ENCODE assay signal across 1 cellular context in the genomic region with DNA sequence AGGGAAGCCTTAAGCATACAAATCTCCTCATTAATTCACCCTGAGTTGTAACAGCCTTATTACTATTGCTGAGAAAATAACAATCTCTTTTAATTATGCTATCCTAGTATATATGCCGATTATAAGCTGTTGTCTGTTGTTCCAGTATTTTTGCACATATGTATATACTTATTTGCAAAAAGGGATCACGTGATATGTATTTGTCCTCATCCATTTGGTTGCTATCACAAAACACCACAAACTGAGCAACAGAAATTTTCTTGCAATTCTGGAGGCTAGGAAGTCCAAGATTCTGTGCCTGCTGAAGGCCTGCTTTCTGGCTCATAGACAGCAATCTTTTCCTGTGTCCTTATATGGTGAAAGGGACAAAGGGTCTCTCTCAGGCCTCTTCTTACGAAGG.
TF ChIP-seq lines count a peak whose summit lies in the region.

No MANE protein-coding gene starts in this region.

TF ChIP-seq in HepG2, 621 proteins besides CTCF, POLR2A, EP300 and RAD21:
- TF ChIP-seq USF2 (IDR thresholded peaks at IDR 0.05; ENCODE audit: low read depth, low read length) (0 out of 2 replicates have a peak, but pooled peaks have one; percentile 45), USF2 (CRISPR knock-in tag; IDR thresholded peaks at IDR 0.05; ENCODE audit: borderline replicate concordance) (no peak), RAD51 (IDR thresholded peaks at IDR 0.05; ENCODE audit: borderline replicate concordance) (peak; percentile 86), SOX13 (IDR thresholded peaks at IDR 0.05) (no peak), SOX13 (CRISPR knock-in tag; conservative IDR thresholded peaks at IDR 0.05 in 1 of 2, IDR thresholded peaks at IDR 0.05 in 1 of 2) (no peak), HMGA1 (CRISPR knock-in tag; conservative IDR thresholded peaks at IDR 0.05) (no peak)
